In genomic region chr6:87183687-87184086, GRCh38 we compare ENCODE assay signal across 14 cellular contexts. TPM values are rescaled to one million over a fixed set of nuclear protein-coding genes. Genes with fewer than 3 reads are reported as not detected.
DNase-seq lines count a peak whose midpoint lies in the region; ATAC-seq and TF ChIP-seq lines count a peak whose summit lies in the region.
"Had no signal": no experiment of that assay in that cellular context is flagged by ENCODE, and none has a peak within 500 bp of the region (broad histone marks: within the 10 kb centered on the region; RNA-seq: fewer than 3 reads in every experiment).

No MANE protein-coding gene starts in this region.

- no peak for TF ChIP-seq CTCF in choroid plexus epithelial cell (conservative IDR thresholded peaks at IDR 0.05; ENCODE audit: low read depth, low read length)

- intact Hi-C loops in left ventricle myocardium superior (cut with micrococcal nuclease), result no loop called here

- peak overlapping the region; percentile 54 for H3K27ac Mint-ChIP-seq in activated naive CD8-positive, alpha-beta T cell
- no peak overlapping the region for H3K27ac Mint-ChIP-seq in activated naive CD8-positive, alpha-beta T cell treated with anti-CD3 and anti-CD28 coated beads for 36 hours
- no peak overlapping the region for H3K27ac Mint-ChIP-seq in stimulated activated naive CD8-positive, alpha-beta T cell treated with anti-CD3 and anti-CD28 coated beads, Interleukin-15, amount 100 ng/mL, for 72 hours
- H3K27ac Mint-ChIP-seq: activated naive CD8-positive, alpha-beta T cell treated with anti-CD3 and anti-CD28 coated beads, Interleukin-2, amount 10 ng/mL, durations not matched to agents 7 days and 5 days had no signal

- H3K36me3 Mint-ChIP-seq in activated naive CD8-positive, alpha-beta T cell, result peaks cover 27% of the 10 kb centered on the region
- H3K36me3 Mint-ChIP-seq in activated naive CD8-positive, alpha-beta T cell treated with anti-CD3 and anti-CD28 coated beads for 36 hours, result peaks cover 54% of the 10 kb centered on the region

- H3K9me3 Mint-ChIP-seq in activated naive CD8-positive, alpha-beta T cell (ENCODE audit: low read depth), result no peaks in the 10 kb centered on the region
- no peaks in the 10 kb centered on the region for H3K9me3 Mint-ChIP-seq in activated naive CD8-positive, alpha-beta T cell treated with anti-CD3 and anti-CD28 coated beads for 36 hours
- H3K9me3 Mint-ChIP-seq in stimulated activated naive CD8-positive, alpha-beta T cell treated with anti-CD3 and anti-CD28 coated beads, Interleukin-15, amount 100 ng/mL, for 72 hours, result no peaks in the 10 kb centered on the region
- H3K9me3 Mint-ChIP-seq: activated naive CD8-positive, alpha-beta T cell treated with anti-CD3 and anti-CD28 coated beads, Interleukin-2, amount 10 ng/mL, durations not matched to agents 7 days and 5 days had no signal

- peaks cover 77% of the 10 kb centered on the region for H3K4me1 Mint-ChIP-seq in activated naive CD8-positive, alpha-beta T cell (ENCODE audit: low read depth)
- H3K4me1 Mint-ChIP-seq in activated naive CD8-positive, alpha-beta T cell treated with anti-CD3 and anti-CD28 coated beads for 36 hours, result peaks cover 68% of the 10 kb centered on the region
- peaks cover 79% of the 10 kb centered on the region for H3K4me1 Mint-ChIP-seq in stimulated activated naive CD8-positive, alpha-beta T cell treated with anti-CD3 and anti-CD28 coated beads, Interleukin-15, amount 100 ng/mL, for 72 hours

- no peak overlapping the region for H3K4me3 ChIP-seq in choroid plexus epithelial cell (ENCODE audit: low read depth, low read length)

- H3K27me3 Mint-ChIP-seq in activated naive CD8-positive, alpha-beta T cell, result no peaks in the 10 kb centered on the region
- H3K27me3 Mint-ChIP-seq in activated naive CD8-positive, alpha-beta T cell treated with anti-CD3 and anti-CD28 coated beads for 36 hours, result no peaks in the 10 kb centered on the region
- H3K27me3 Mint-ChIP-seq in stimulated activated naive CD8-positive, alpha-beta T cell treated with anti-CD3 and anti-CD28 coated beads, Interleukin-15, amount 100 ng/mL, for 72 hours, result no peaks in the 10 kb centered on the region
- H3K27me3 Mint-ChIP-seq: activated naive CD8-positive, alpha-beta T cell treated with anti-CD3 and anti-CD28 coated beads, Interleukin-2, amount 10 ng/mL, durations not matched to agents 7 days and 5 days had no signal

- no peak for DNase-seq in activated naive CD8-positive, alpha-beta T cell treated with anti-CD3 and anti-CD28 coated beads for 36 hours
- peak; percentile 27 for DNase-seq in M059J (ENCODE audit: low read depth)
- DNase-seq in choroid plexus epithelial cell (ENCODE audit: low read depth), result peak; percentile 68
- DNase-seq in stimulated activated naive CD8-positive, alpha-beta T cell treated with anti-CD3 and anti-CD28 coated beads, Interleukin-15, amount 100 ng/mL, for 72 hours, result no peak
- no peak for DNase-seq in left ventricle myocardium superior
- DNase-seq in ureter (ENCODE audit: low spot score), result no peak
- DNase-seq: activated CD8-positive, alpha-beta memory T cell treated with anti-CD3 and anti-CD28 coated beads for 24 hours; activated naive CD8-positive, alpha-beta T cell treated with anti-CD3 and anti-CD28 coated beads, Interleukin-2, amount 10 ng/mL, durations not matched to agents 7 days and 5 days; kidney glomerular epithelial cell; NCI-H1105 treated with DMSO at 0.1 percent for 48 hours; RPMI8226; stimulated activated CD4-positive, alpha-beta T cell treated with anti-CD3 and anti-CD28 coated beads, Interleukin-2, amount 100 ng/mL, for 24 hours had no signal

- H3K4me3 Mint-ChIP-seq in activated naive CD8-positive, alpha-beta T cell, result no peak overlapping the region
- H3K4me3 Mint-ChIP-seq in activated naive CD8-positive, alpha-beta T cell treated with anti-CD3 and anti-CD28 coated beads for 36 hours, result no peak overlapping the region
- H3K4me3 Mint-ChIP-seq in stimulated activated naive CD8-positive, alpha-beta T cell treated with anti-CD3 and anti-CD28 coated beads, Interleukin-15, amount 100 ng/mL, for 72 hours, result no peak overlapping the region
- H3K4me3 Mint-ChIP-seq: activated naive CD8-positive, alpha-beta T cell treated with anti-CD3 and anti-CD28 coated beads, Interleukin-2, amount 10 ng/mL, durations not matched to agents 7 days and 5 days had no signal

- peak; percentile 48 for ATAC-seq in stimulated activated naive CD8-positive, alpha-beta T cell treated with anti-CD3 and anti-CD28 coated beads, Interleukin-15, amount 100 ng/mL, for 72 hours
- ATAC-seq in left ventricle myocardium superior (no peak), HG03520 (IDR thresholded peaks at IDR 0.05; ENCODE audit: unreplicated experiment) (no peak)

RNA-seq across cellular contexts. Expression of gene ZNF292, which starts 28.3 kb away (rescaled TPM):
- total RNA-seq in activated naive CD8-positive, alpha-beta T cell treated with anti-CD3 and anti-CD28 coated beads for 36 hours, result 10 to 100 TPM; 42.6 to 45.9 TPM
- 10.0 and 11.1 TPM in 2 replicates for total RNA-seq in M059J (2014; rRNA removed; shearing (Covaris generic))
- 37.7 TPM for total RNA-seq in left ventricle myocardium superior
- total RNA-seq in ureter, result 84.1 TPM

Comparison
In these comparisons a context has a peak if more than half of its experiments do, and no peak if none do; other contexts are left out.
1. DNase-seq: peak in M059J (single experiment) and choroid plexus epithelial cell (single experiment); none in activated naive CD8-positive, alpha-beta T cell treated with anti-CD3 and anti-CD28 coated beads for 36 hours (single experiment), stimulated activated naive CD8-positive, alpha-beta T cell treated with anti-CD3 and anti-CD28 coated beads, Interleukin-15, amount 100 ng/mL, for 72 hours (0 of 2), left ventricle myocardium superior (single experiment) and ureter (single experiment).